ENCODE assay signal across 37 cellular contexts in genomic region chr1:82788038-82788437, GRCh38.
"Had no signal": no experiment of that assay in that cellular context is flagged by ENCODE, and none has a peak within 500 bp of the region (broad histone marks: within the 10 kb centered on the region; RNA-seq: fewer than 3 reads in every experiment).

No MANE protein-coding gene starts in this region.

- H3K9me3 ChIP-seq: colonic mucosa had no signal

- H3K4me3 Mint-ChIP-seq: activated CD4-positive, alpha-beta memory T cell treated with anti-CD3 and anti-CD28 coated beads for 36 hours; activated CD4-positive, alpha-beta T cell treated with anti-CD3 and anti-CD28 coated beads for 36 hours; activated CD4-positive, alpha-beta T cell treated with anti-CD3 and anti-CD28 coated beads, Interleukin-2, amount 10 ng/mL, durations not matched to agents 24 days and 14 days; activated CD8-positive, alpha-beta memory T cell treated with anti-CD3 and anti-CD28 coated beads, Interleukin-2, amount 10 ng/mL, durations not matched to agents 7 days and 5 days; activated CD8-positive, alpha-beta T cell treated with anti-CD3 and anti-CD28 coated beads, Interleukin-2, amount 10 ng/mL, durations not matched to agents 7 days and 5 days; activated naive CD4-positive, alpha-beta T cell treated with anti-CD3 and anti-CD28 coated beads for 36 hours; activated naive CD4-positive, alpha-beta T cell treated with anti-CD3 and anti-CD28 coated beads, Interleukin-2, amount 50 U/mL, for 24 hours; activated naive CD8-positive, alpha-beta T cell treated with anti-CD3 and anti-CD28 coated beads for 36 hours; activated naive CD8-positive, alpha-beta T cell treated with anti-CD3 and anti-CD28 coated beads, Interleukin-2, amount 50 U/mL, for 24 hours; activated T-helper 1 cell treated with anti-CD3 and anti-CD28 coated beads, Interleukin-12 subunit alpha, Interleukin-12 subunit beta, Interleukin-2, Interleukin-4 antibody, amounts not matched to agents 30 ng/mL and 10 ng/mL and 1 ng/mL, durations not matched to agents 14 hours and 24 hours and 36 hours; brain; T-helper 17 cell; T-helper 2 cell treated with Interferon-gamma antibody and Interleukin-4, amounts not matched to agents 5 μg/mL and 100 μg/mL, for 36 hours had no signal

- FAIRE-seq: endometrium, endothelial cell of umbilical vein had no signal

- H3K27me3 ChIP-seq: adrenal gland, ascending aorta, breast epithelium, cardiac muscle cell, colonic mucosa, esophagus squamous epithelium, heart left ventricle had no signal

- H3K9me3 Mint-ChIP-seq: activated CD4-positive, alpha-beta T cell treated with anti-CD3 and anti-CD28 coated beads, Interleukin-2, amount 10 ng/mL, durations not matched to agents 24 days and 14 days; activated naive CD4-positive, alpha-beta T cell treated with anti-CD3 and anti-CD28 coated beads, Interleukin-2, amount 50 U/mL, for 24 hours had no signal

- H3K27me3 Mint-ChIP-seq: activated CD4-positive, alpha-beta memory T cell treated with anti-CD3 and anti-CD28 coated beads for 36 hours; activated CD4-positive, alpha-beta T cell treated with anti-CD3 and anti-CD28 coated beads for 36 hours; activated CD4-positive, alpha-beta T cell treated with anti-CD3 and anti-CD28 coated beads, Interleukin-2, amount 10 ng/mL, durations not matched to agents 24 days and 14 days; activated CD8-positive, alpha-beta memory T cell treated with anti-CD3 and anti-CD28 coated beads, Interleukin-2, amount 10 ng/mL, durations not matched to agents 7 days and 5 days; activated naive CD4-positive, alpha-beta T cell treated with anti-CD3 and anti-CD28 coated beads, Interleukin-2, amount 50 U/mL, for 24 hours; activated naive CD8-positive, alpha-beta T cell treated with anti-CD3 and anti-CD28 coated beads, Interleukin-2, amount 50 U/mL, for 24 hours; brain; T-helper 17 cell had no signal

- H3K36me3 ChIP-seq: adrenal gland, ascending aorta, breast epithelium, cardiac muscle cell, colonic mucosa, esophagus squamous epithelium, heart left ventricle, WERI-Rb-1 had no signal

- H3K36me3 Mint-ChIP-seq: activated CD4-positive, alpha-beta memory T cell treated with anti-CD3 and anti-CD28 coated beads for 36 hours; activated CD8-positive, alpha-beta memory T cell treated with anti-CD3 and anti-CD28 coated beads, Interleukin-2, amount 10 ng/mL, durations not matched to agents 7 days and 5 days; activated naive CD4-positive, alpha-beta T cell treated with anti-CD3 and anti-CD28 coated beads, Interleukin-2, amount 50 U/mL, for 24 hours; activated naive CD8-positive, alpha-beta T cell treated with anti-CD3 and anti-CD28 coated beads for 36 hours had no signal

- H3K27ac Mint-ChIP-seq: activated CD4-positive, alpha-beta memory T cell treated with anti-CD3 and anti-CD28 coated beads for 36 hours; activated CD4-positive, alpha-beta T cell treated with anti-CD3 and anti-CD28 coated beads for 36 hours; activated CD4-positive, alpha-beta T cell treated with anti-CD3 and anti-CD28 coated beads, Interleukin-2, amount 10 ng/mL, durations not matched to agents 24 days and 14 days; activated CD8-positive, alpha-beta memory T cell treated with anti-CD3 and anti-CD28 coated beads, Interleukin-2, amount 10 ng/mL, durations not matched to agents 7 days and 5 days; activated CD8-positive, alpha-beta T cell treated with anti-CD3 and anti-CD28 coated beads, Interleukin-2, amount 10 ng/mL, durations not matched to agents 7 days and 5 days; activated naive CD4-positive, alpha-beta T cell treated with anti-CD3 and anti-CD28 coated beads for 36 hours; activated naive CD4-positive, alpha-beta T cell treated with anti-CD3 and anti-CD28 coated beads, Interleukin-2, amount 50 U/mL, for 24 hours; activated naive CD8-positive, alpha-beta T cell treated with anti-CD3 and anti-CD28 coated beads for 36 hours; activated naive CD8-positive, alpha-beta T cell treated with anti-CD3 and anti-CD28 coated beads, Interleukin-2, amount 50 U/mL, for 24 hours; activated T-helper 1 cell treated with anti-CD3 and anti-CD28 coated beads, Interleukin-12 subunit alpha, Interleukin-12 subunit beta, Interleukin-2, Interleukin-4 antibody, amounts not matched to agents 30 ng/mL and 10 ng/mL and 1 ng/mL, durations not matched to agents 14 hours and 24 hours and 36 hours; activated T-helper 2 cell treated with anti-CD3 and anti-CD28 coated beads, Interferon-gamma antibody, Interleukin-2, Interleukin-4, amounts not matched to agents 10 μg/mL and 5 μg/mL and 100 μg/mL, durations not matched to agents 14 hours and 24 hours and 36 hours; brain; T-helper 17 cell; T-helper 2 cell treated with Interferon-gamma antibody and Interleukin-4, amounts not matched to agents 5 μg/mL and 100 μg/mL, for 36 hours had no signal

- H3K4me3 ChIP-seq: adrenal gland, ascending aorta, breast epithelium, cardiac muscle cell, colonic mucosa, esophagus squamous epithelium, heart left ventricle had no signal

- H3K27ac ChIP-seq: adrenal gland, ascending aorta, breast epithelium, cardiac muscle cell, colonic mucosa, epithelial cell of prostate, esophagus squamous epithelium, heart left ventricle, WERI-Rb-1 had no signal

- H3K4me1 ChIP-seq: ascending aorta, breast epithelium, colonic mucosa, esophagus squamous epithelium had no signal

- H3K4me1 Mint-ChIP-seq: activated CD4-positive, alpha-beta T cell treated with anti-CD3 and anti-CD28 coated beads, Interleukin-2, amount 10 ng/mL, durations not matched to agents 24 days and 14 days; activated CD8-positive, alpha-beta memory T cell treated with anti-CD3 and anti-CD28 coated beads, Interleukin-2, amount 10 ng/mL, durations not matched to agents 7 days and 5 days; activated naive CD4-positive, alpha-beta T cell treated with anti-CD3 and anti-CD28 coated beads, Interleukin-2, amount 50 U/mL, for 24 hours; activated naive CD8-positive, alpha-beta T cell treated with anti-CD3 and anti-CD28 coated beads for 36 hours; activated naive CD8-positive, alpha-beta T cell treated with anti-CD3 and anti-CD28 coated beads, Interleukin-2, amount 50 U/mL, for 24 hours; T-helper 17 cell had no signal

- DNase-seq: activated CD4-positive, alpha-beta memory T cell treated with anti-CD3 and anti-CD28 coated beads for 36 hours; activated CD4-positive, alpha-beta T cell treated with anti-CD3 and anti-CD28 coated beads for 36 hours; activated CD4-positive, alpha-beta T cell treated with anti-CD3 and anti-CD28 coated beads, Interleukin-2, amount 10 ng/mL, durations not matched to agents 24 days and 14 days; activated CD4-positive, CD25-positive, alpha-beta regulatory T cell; activated CD4-positive, CD25-positive, alpha-beta regulatory T cell treated with anti-CD3 and anti-CD28 coated beads, Interleukin-2, amount 50 U/mL, for 72 hours; activated CD8-positive, alpha-beta memory T cell treated with anti-CD3 and anti-CD28 coated beads, Interleukin-2, amount 10 ng/mL, durations not matched to agents 7 days and 5 days; activated CD8-positive, alpha-beta memory T cell treated with anti-CD3 and anti-CD28 coated beads, Interleukin-2, amount 50 U/mL, for 4 hours; activated CD8-positive, alpha-beta T cell treated with anti-CD3 and anti-CD28 coated beads, Interleukin-2, amount 10 ng/mL, durations not matched to agents 7 days and 5 days; activated effector memory CD4-positive, alpha-beta T cell treated with anti-CD3 and anti-CD28 coated beads, Interleukin-2, amount 50 U/mL, for 16 hours; activated naive CD4-positive, alpha-beta T cell treated with anti-CD3 and anti-CD28 coated beads for 36 hours; activated naive CD8-positive, alpha-beta T cell treated with anti-CD3 and anti-CD28 coated beads for 36 hours; activated naive CD8-positive, alpha-beta T cell treated with anti-CD3 and anti-CD28 coated beads, Interleukin-2, amount 50 U/mL, for 24 hours; activated T-cell treated with anti-CD3 and anti-CD28 coated beads, Interleukin-2, amount 50 U/mL, for 1 hour; activated T-cell treated with anti-CD3 and anti-CD28 coated beads, Interleukin-2, amount 50 U/mL, for 48 hours; adrenal gland; central memory CD4-positive, alpha-beta T cell; cerebellar nuclear complex; colonic mucosa; effector CD8-positive, alpha-beta T cell; esophagus squamous epithelium; foreskin melanocyte; heart left ventricle; T-helper 1 cell; T-helper 17 cell; T1000; WERI-Rb-1 had no signal
